12 cellular contexts compared by ENCODE assay signal in the genomic region with DNA sequence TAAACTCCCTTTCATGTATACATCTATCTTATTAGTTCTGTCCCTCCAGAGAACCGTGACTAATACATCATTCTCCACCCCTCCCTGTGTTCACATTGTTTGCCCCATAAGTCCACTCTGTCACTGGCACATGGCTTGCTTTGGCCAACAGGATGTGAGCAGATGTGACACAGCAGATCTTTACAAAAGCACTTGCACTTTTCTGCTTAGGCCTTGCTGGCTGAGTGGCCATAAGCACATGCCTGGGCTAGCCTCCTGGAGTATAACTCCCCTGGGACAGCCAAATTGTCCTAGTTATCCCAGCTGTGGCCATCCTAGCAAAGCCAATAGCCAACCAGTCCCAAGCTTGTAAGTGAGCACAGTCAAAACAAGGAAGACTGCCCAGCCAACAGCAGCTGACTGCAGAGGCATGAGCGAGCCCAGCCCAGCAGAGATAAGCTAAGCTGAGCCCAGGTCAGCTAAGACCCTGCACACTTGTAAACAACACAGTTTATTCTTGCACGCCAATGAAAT. TPM values are rescaled to one million over a fixed set of nuclear protein-coding genes. Genes with fewer than 3 reads are reported as not detected.
DNase-seq lines count a peak whose midpoint lies in the region; ATAC-seq and TF ChIP-seq lines count a peak whose summit lies in the region.
"Had no signal": no experiment of that assay in that cellular context is flagged by ENCODE, and none has a peak within 500 bp of the region (broad histone marks: within the 10 kb centered on the region; RNA-seq: fewer than 3 reads in every experiment).

No MANE protein-coding gene starts in this region.

- H3K27me3 ChIP-seq in heart left ventricle, result no peaks in the 10 kb centered on the region

- WGBS in heart left ventricle, 4 donors, result 38 to 67% (median 51%) methylated on average over 3 of the region's 3 CpGs

- H3K4me3 ChIP-seq in heart left ventricle, result no peak overlapping the region

- peaks cover 0 to 13% (median 6%) of the 10 kb centered on the region in 12 donors for H3K4me1 ChIP-seq in heart left ventricle

- ATAC-seq in heart left ventricle, result peak; percentile 37 to 76 (median 68)
- ATAC-seq: activated CD8-positive, alpha-beta T cell treated with anti-CD3 and anti-CD28 coated beads for 36 hours; HCT116 had no signal

- no peak for TF ChIP-seq POLR2A in heart left ventricle (IDR thresholded peaks at IDR 0.05)

- DNase-seq in DMS 273 treated with DMSO at 0.1 percent for 48 hours (lab: John Stamatoyannopoulos, UW) (peak; percentile 49), H4 (ENCODE audit: low spot score) (peak; percentile 82), OCI-M1 (lab: John Stamatoyannopoulos, UW) (peak; percentile 40), heart left ventricle (peak in 3 of 5 donors; percentile 23 to 58 (median 31)), germinal center (ENCODE audit: low spot score) (no peak), NCI-H1694 treated with DMSO at 0.1 percent for 48 hours (lab: John Stamatoyannopoulos, UW) (no peak), inferior parietal cortex (ENCODE audit: extremely low spot score) (no peak)
- no peak for DNase-seq in stimulated activated CD4-positive, alpha-beta T cell treated with anti-CD3 and anti-CD28 coated beads, Interleukin-12 subunit alpha, Interleukin-12 subunit beta, amount 100 ng/mL, for 4 hours
- DNase-seq: activated CD8-positive, alpha-beta T cell treated with anti-CD3 and anti-CD28 coated beads for 36 hours; effector CD8-positive, alpha-beta T cell; stimulated activated naive B cell treated with anti-CD40 and anti-IgM and Interleukin-4, amounts not matched to agents 10 μg/mL and 1 μg/mL and 100 μg/mL, for 72 hours had no signal

- no peaks in the 10 kb centered on the region for H3K9me3 ChIP-seq in heart left ventricle

- intact Hi-C loops in heart left ventricle (cut with DNase I), result no loop called here

- H3K36me3 ChIP-seq in heart left ventricle, result no peaks in the 10 kb centered on the region

- TF ChIP-seq CTCF in heart left ventricle (IDR thresholded peaks at IDR 0.05), result no peak

- peak overlapping the region in 2 of 12 donors; percentile 19 to 28 for H3K27ac ChIP-seq in heart left ventricle

RNA-seq across cellular contexts. Expression of a gene that starts 9.7 kb away (rescaled TPM):
- total RNA-seq in H4 (2014; rRNA removed; shearing (Covaris generic)), result 254 and 283 TPM in 2 replicates
- 10 to 100 TPM; 14.4 to 76.5 (median 25.3) TPM for total RNA-seq in heart left ventricle
- polyA plus RNA-seq in heart left ventricle, result 10 to 100 TPM; 23.1 to 31.9 TPM

Comparison
In these comparisons a context has a peak if more than half of its experiments do, and no peak if none do; other contexts are left out.
1. DNase-seq: peak in DMS 273 treated with DMSO at 0.1 percent for 48 hours (single experiment), H4 (single experiment), OCI-M1 (single experiment) and heart left ventricle (3 of 5); none in germinal center (single experiment), stimulated activated CD4-positive, alpha-beta T cell treated with anti-CD3 and anti-CD28 coated beads, Interleukin-12 subunit alpha, Interleukin-12 subunit beta, amount 100 ng/mL, for 4 hours (single experiment), NCI-H1694 treated with DMSO at 0.1 percent for 48 hours (single experiment) and inferior parietal cortex (single experiment).